ENCODE assay signal across 8 cellular contexts in genomic region chr16:9047689-9048301, GRCh38. TPM values are rescaled to one million over a fixed set of nuclear protein-coding genes. Genes with fewer than 3 reads are reported as not detected.
DNase-seq lines count a peak whose midpoint lies in the region; ATAC-seq and TF ChIP-seq lines count a peak whose summit lies in the region.

No MANE protein-coding gene starts in this region.

- peaks cover 5% of the 10 kb centered on the region for H3K36me3 Mint-ChIP-seq in activated T-helper 17 cell treated with anti-CD3 and anti-CD28 coated beads, Interleukin-2, amount 50 U/mL, for 72 hours (ENCODE audit: low read depth)

- H3K27ac Mint-ChIP-seq in activated T-helper 17 cell treated with anti-CD3 and anti-CD28 coated beads, Interleukin-2, amount 50 U/mL, for 72 hours, result peak overlapping the region; percentile 93

- DNase-seq in NCI-H82 (lab: John Stamatoyannopoulos, UW), result peak; percentile 60
- no peak for DNase-seq in NCI-H82 treated with DMSO at 0.1 percent for 48 hours (lab: John Stamatoyannopoulos, UW; ENCODE audit: unreplicated experiment)
- DNase-seq in NT2/D1 (ENCODE audit: low read depth, low spot score), result peak; percentile 87
- peak; percentile 87 to 95 for DNase-seq in foreskin keratinocyte
- DNase-seq in nucleus accumbens (lab: John Stamatoyannopoulos, UW), result peak in 55 of 56 donors; percentile 2 to 88 (median 60)
- DNase-seq in testis, result peak; percentile 93

- H3K9ac ChIP-seq in NT2/D1 (ENCODE audit: insufficient read length, low read depth), result peak overlapping the region; percentile 36

- H3K4me1 ChIP-seq in NT2/D1 (ENCODE audit: insufficient read depth, insufficient read length) (peaks cover 7% of the 10 kb centered on the region), foreskin keratinocyte (peaks cover 15% of the 10 kb centered on the region), testis (peaks cover 10% of the 10 kb centered on the region)

- intact Hi-C loops in testis (cut with DNase I; ENCODE audit: low total_unique reads), result no loop called here

- TF ChIP-seq CTCF in foreskin keratinocyte (conservative IDR thresholded peaks at IDR 0.05) (no peak), testis (IDR thresholded peaks at IDR 0.05) (no peak)

- no peak overlapping the region for H3K4me3 ChIP-seq in NT2/D1 (ENCODE audit: insufficient read length, low read depth)
- H3K4me3 ChIP-seq in testis, result no peak overlapping the region

- peaks cover 7% of the 10 kb centered on the region for H3K9me3 Mint-ChIP-seq in activated T-helper 17 cell treated with anti-CD3 and anti-CD28 coated beads, Interleukin-2, amount 50 U/mL, for 72 hours

- no peak for TF ChIP-seq POLR2A in testis (IDR thresholded peaks at IDR 0.05)

- H3K36me3 ChIP-seq in NT2/D1 (ENCODE audit: insufficient read depth, insufficient read length, low read length), result peaks cover 13% of the 10 kb centered on the region
- no peaks in the 10 kb centered on the region for H3K36me3 ChIP-seq in testis (ENCODE audit: low read depth, missing control alignments)

- ATAC-seq in HG03060 (IDR thresholded peaks at IDR 0.05; ENCODE audit: low read depth, unreplicated experiment), result peak; percentile 73
- ATAC-seq in activated T-helper 17 cell treated with anti-CD3 and anti-CD28 coated beads, Interleukin-2, amount 50 U/mL, for 72 hours (replicated peaks), result peak; percentile 87
- ATAC-seq in foreskin keratinocyte, result peak; percentile 94

- H3K4me3 Mint-ChIP-seq in activated T-helper 17 cell treated with anti-CD3 and anti-CD28 coated beads, Interleukin-2, amount 50 U/mL, for 72 hours, result peak overlapping the region; percentile 67

- H3K27me3 Mint-ChIP-seq in activated T-helper 17 cell treated with anti-CD3 and anti-CD28 coated beads, Interleukin-2, amount 50 U/mL, for 72 hours, result no peaks in the 10 kb centered on the region

- H3K27me3 ChIP-seq in NT2/D1 (ENCODE audit: insufficient read depth, insufficient read length) (no peaks in the 10 kb centered on the region), foreskin keratinocyte (no peaks in the 10 kb centered on the region), testis (no peaks in the 10 kb centered on the region)

- WGBS in testis, 2 donors, result 33 to 39% methylated on average over 7 of the region's 7 CpGs

- peaks cover 31% of the 10 kb centered on the region for H3K4me1 Mint-ChIP-seq in activated T-helper 17 cell treated with anti-CD3 and anti-CD28 coated beads, Interleukin-2, amount 50 U/mL, for 72 hours

- H3K9me3 ChIP-seq in NT2/D1 (ENCODE audit: insufficient read depth, low read length), result no peaks in the 10 kb centered on the region
- no peaks in the 10 kb centered on the region for H3K9me3 ChIP-seq in testis

- no peak overlapping the region for H3K27ac ChIP-seq in foreskin keratinocyte
- H3K27ac ChIP-seq in testis, result peak overlapping the region in 1 of 2 donors; percentile 76

RNA-seq across cellular contexts. Expression of gene HAPSTR1, which starts 43.6 kb away (rescaled TPM):
- 10 to 100 TPM; 46.1 to 58.1 TPM for total RNA-seq in activated T-helper 17 cell treated with anti-CD3 and anti-CD28 coated beads, Interleukin-2, amount 50 U/mL, for 72 hours
- 61.3 and 68.2 TPM in 2 replicates for total RNA-seq in foreskin keratinocyte
- 14.3 and 16.4 TPM in 2 replicates for polyA plus RNA-seq in foreskin keratinocyte
- 10 to 100 TPM; 68.8 to 75.7 TPM for total RNA-seq in testis
- 37.5 TPM for polyA plus RNA-seq in testis (ENCODE audit: insufficient read depth, low read depth, low replicate concordance)
